ENCODE assay signal across 10 cellular contexts in the genomic region with DNA sequence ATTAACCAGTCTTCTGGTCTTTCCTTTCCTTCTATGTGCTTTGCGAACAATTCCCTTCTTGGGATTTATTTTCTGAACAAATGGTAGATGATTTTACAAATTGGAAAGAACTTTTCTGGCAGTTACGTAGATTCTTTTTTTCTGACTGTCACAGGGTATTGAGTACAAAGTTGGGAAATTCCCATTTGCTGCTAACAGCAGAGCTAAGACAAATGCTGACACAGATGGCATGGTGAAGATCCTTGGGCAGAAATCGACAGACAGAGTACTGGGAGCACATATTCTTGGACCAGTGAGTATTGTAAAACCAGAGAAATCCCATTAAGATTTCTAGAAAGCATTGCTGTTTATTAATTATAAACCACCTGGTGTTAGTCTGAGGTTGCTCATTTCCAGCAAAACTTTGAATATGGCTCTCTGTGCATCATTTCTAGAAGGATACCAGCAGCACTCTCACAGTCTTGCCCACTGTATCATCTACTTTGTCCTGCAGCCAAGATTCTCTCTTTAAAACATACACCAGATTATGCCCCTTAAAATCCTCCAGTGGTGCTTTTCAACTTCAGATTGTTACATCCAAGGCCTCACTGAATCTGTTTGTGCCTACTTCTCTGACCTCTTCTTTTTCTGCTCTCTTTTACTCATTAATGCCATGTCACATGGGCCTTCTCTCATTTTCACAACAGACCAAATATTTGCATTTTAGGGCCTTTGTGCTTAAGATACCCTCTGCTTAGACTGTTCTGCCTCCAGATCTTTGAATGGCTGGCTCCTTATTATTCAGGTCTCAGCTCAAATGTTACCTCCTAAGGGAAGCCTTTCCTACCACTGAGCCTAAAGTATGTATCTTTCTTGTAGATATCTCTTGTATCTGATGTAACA. TPM values are rescaled to one million over a fixed set of nuclear protein-coding genes. Genes with fewer than 3 reads are reported as not detected.
A peak's percentile ranks its signal among the peaks of the same experiment; 100 is the strongest.
DNase-seq lines count a peak whose midpoint lies in the region; ATAC-seq, FAIRE-seq and TF ChIP-seq lines count a peak whose summit lies in the region.
"Had no signal": no experiment of that assay in that cellular context is flagged by ENCODE, and none has a peak within 500 bp of the region (broad histone marks: within the 10 kb centered on the region; RNA-seq: fewer than 3 reads in every experiment).

No MANE protein-coding gene starts in this region.

- DNase-seq in GM12891 (ENCODE audit: insufficient read length, low spot score) (no peak), cerebellar cortex (ENCODE audit: low spot score) (no peak), NCI-H187 treated with DMSO at 0.1 percent for 48 hours (lab: John Stamatoyannopoulos, UW) (no peak), NCI-H2081 treated with DMSO at 0.1 percent for 48 hours (lab: John Stamatoyannopoulos, UW) (no peak), RCC 7860 (ENCODE audit: low spot score) (no peak)
- DNase-seq: CD8-positive, alpha-beta memory T cell had no signal

- no peak for TF ChIP-seq POLR2A in GM12891 (IDR thresholded peaks at IDR 0.05; ENCODE audit: low read depth, low read length)

- FAIRE-seq in GM12891 (lab: Jason Lieb, UNC) (peak; percentile 31), RCC 7860 (lab: Jason Lieb, UNC) (no peak)
- FAIRE-seq: astrocyte had no signal

- ATAC-seq in GM19397 (IDR thresholded peaks at IDR 0.05; ENCODE audit: unreplicated experiment) (peak; percentile 76), HG02943 (IDR thresholded peaks at IDR 0.05; ENCODE audit: low read depth, unreplicated experiment) (peak; percentile 94), SK-N-SH treated with all-trans-retinoic acid at 6 μM for 48 hours (peak; percentile 18)

TF ChIP-seq in GM12891, 5 proteins besides CTCF, POLR2A, EP300 and RAD21:
- TF ChIP-seq SPI1 (IDR thresholded peaks at IDR 0.05; ENCODE audit: low read depth, low read length), result no peak

TF ChIP-seq in SK-N-SH treated with all-trans-retinoic acid at 6 μM for 48 hours, 23 proteins besides CTCF, POLR2A, EP300 and RAD21:
- TF ChIP-seq TOX (CRISPR knock-in tag; IDR thresholded peaks at IDR 0.05; ENCODE audit: borderline replicate concordance), result no peak

RNA-seq across cellular contexts. Expression of a gene that starts 27.0 kb away (rescaled TPM):
- 105 TPM for polyA plus RNA-seq in GM12891 (2012; ENCODE audit: low read depth, missing spikeins)

Comparison
In these comparisons a context has a peak if more than half of its experiments do, and no peak if none do; other contexts are left out.
1. ATAC-seq: peak in every context shown above with its lines; median percentile 94 in HG02943; 76 in GM19397; 18 in SK-N-SH treated with all-trans-retinoic acid at 6 μM for 48 hours.